ENCODE assay signal across 8 cellular contexts in genomic region chr11:129374993-129375721, GRCh38. TPM values are rescaled to one million over a fixed set of nuclear protein-coding genes. Genes with fewer than 3 reads are reported as not detected.
DNase-seq lines count a peak whose midpoint lies in the region; ATAC-seq, FAIRE-seq and TF ChIP-seq lines count a peak whose summit lies in the region.

No MANE protein-coding gene starts in this region.

- H3K9me1 ChIP-seq in endothelial cell of umbilical vein (replicated peaks; ENCODE audit: control insufficient read depth, extremely low read depth, insufficient read depth, low read length), result no peaks in the 10 kb centered on the region

- peak overlapping the region; percentile 8 for H3K4me2 ChIP-seq in endothelial cell of umbilical vein (ENCODE audit: insufficient read depth, low read length)

- peaks cover 1% of the 10 kb centered on the region for H3K27me3 ChIP-seq in GM06990 (replicated peaks; ENCODE audit: control insufficient read depth, insufficient read depth, low read length)
- H3K27me3 ChIP-seq in endothelial cell of umbilical vein (ENCODE audit: control insufficient read depth in 2 of 2, insufficient read depth in 2 of 2, low read length in 2 of 2), result peaks cover 62 to 79% of the 10 kb centered on the region in 2 experiments

- DNase-seq in GM06990 (ENCODE audit: extremely low read depth, insufficient read length), result peak; percentile 28
- peak; percentile 65 for DNase-seq in NCI-H69 (lab: John Stamatoyannopoulos, UW)
- DNase-seq in endothelial cell of umbilical vein (ENCODE audit: low read depth, low spot score), result peak; percentile 9
- DNase-seq in nephron progenitor cell, result peak; percentile 54
- DNase-seq in occipital lobe (lab: John Stamatoyannopoulos, UW), result no peak

- H3K4me1 Mint-ChIP-seq in nephron progenitor cell, result peaks cover 41% of the 10 kb centered on the region

- no peaks in the 10 kb centered on the region for H3K9me3 ChIP-seq in endothelial cell of umbilical vein (replicated peaks; ENCODE audit: control insufficient read depth, insufficient read depth, low read length)

- dilution Hi-C loops in endothelial cell of umbilical vein (cut with MboI; ENCODE audit: extremely low pct_ligation_motif_present, low sequenced_read_pairs), result no loop called here

- H3K4me1 ChIP-seq in endothelial cell of umbilical vein (ENCODE audit: control insufficient read depth, extremely low read depth, insufficient read depth, low read length), result peaks cover 9% of the 10 kb centered on the region

- POLR2A ChIA-PET in endothelial cell of umbilical vein (lab: Charles Lee), result no interaction called here

- no peak for TF ChIP-seq POLR2A in endothelial cell of umbilical vein (IDR thresholded peaks at IDR 0.05; ENCODE audit: low read depth, low read length)

- no TSS peak for BruUV-seq in endothelial cell of umbilical vein (replicated peaks; lab: Mats Ljungman, UMichigan)

- no peaks in the 10 kb centered on the region for H3K36me3 Mint-ChIP-seq in nephron progenitor cell (ENCODE audit: low read depth)

- intact Hi-C loops in endothelial cell of umbilical vein (cut with micrococcal nuclease), result no loop called here

- no peak for ATAC-seq in HG03159 (IDR thresholded peaks at IDR 0.05; ENCODE audit: unreplicated experiment)
- ATAC-seq in HG03354 (IDR thresholded peaks at IDR 0.05; ENCODE audit: poor library complexity, severe bottlenecking, unreplicated experiment), result no peak
- ATAC-seq in HG02981 (IDR thresholded peaks at IDR 0.05; ENCODE audit: unreplicated experiment), result no peak

- CTCF ChIA-PET in endothelial cell of umbilical vein (lab: Charles Lee), result interaction anchor here (0.6 to 2.7 kb wide), 27 partner anchors 9 to 907 kb away, joined by 3 to 48 read pairs (median 4); no protein-coding TSS in a partner anchor

- H3K36me3 ChIP-seq in GM06990 (ENCODE audit: control insufficient read depth, insufficient read depth, low read length), result no peaks in the 10 kb centered on the region
- no peaks in the 10 kb centered on the region for H3K36me3 ChIP-seq in endothelial cell of umbilical vein (ENCODE audit: control insufficient read depth in 2 of 2, extremely low read depth in 1 of 2, insufficient read depth in 2 of 2, low read length in 2 of 2)

- TF ChIP-seq CTCF in GM06990 (IDR thresholded peaks at IDR 0.05; ENCODE audit: insufficient read depth, low read length, poor library complexity, severe bottlenecking) (no peak), endothelial cell of umbilical vein (IDR thresholded peaks at IDR 0.05; ENCODE audit: extremely low read depth in 1 of 2, insufficient read depth in 1 of 2, low read depth in 1 of 2, low read length in 2 of 2) (no peak), nephron progenitor cell (IDR thresholded peaks at IDR 0.05) (no peak)

- H3K27me3 Mint-ChIP-seq in nephron progenitor cell (ENCODE audit: low read depth, poor library complexity), result peaks cover 86% of the 10 kb centered on the region

- no peak for FAIRE-seq in endothelial cell of umbilical vein (lab: Jason Lieb, UNC)

- H3K4me3 Mint-ChIP-seq in nephron progenitor cell, result peak overlapping the region; percentile 81

- H3K79me2 ChIP-seq in endothelial cell of umbilical vein (ENCODE audit: control insufficient read depth, insufficient read depth, low read length), result no peaks in the 10 kb centered on the region

- H3K9me3 Mint-ChIP-seq in nephron progenitor cell, result no peaks in the 10 kb centered on the region

- no peak overlapping the region for H3K9ac ChIP-seq in endothelial cell of umbilical vein (replicated peaks; ENCODE audit: extremely low read depth, insufficient read depth, low read length)

- no peaks in the 10 kb centered on the region for H4K20me1 ChIP-seq in endothelial cell of umbilical vein (replicated peaks; ENCODE audit: control insufficient read depth, extremely low read depth, insufficient read depth, low read length)

- no peak overlapping the region for H3K4me3 ChIP-seq in GM06990 (replicated peaks; ENCODE audit: low read depth, low read length)
- no peak overlapping the region for H3K4me3 ChIP-seq in endothelial cell of umbilical vein (replicated peaks in 1 of 3; ENCODE audit: insufficient read depth in 1 of 3, low read depth in 1 of 3, low read length in 3 of 3)

- H2AFZ ChIP-seq in endothelial cell of umbilical vein (ENCODE audit: low read depth, low read length), result peak overlapping the region; percentile 45

- H3K27ac Mint-ChIP-seq in nephron progenitor cell, result no peak overlapping the region

- no peak overlapping the region for H3K27ac ChIP-seq in endothelial cell of umbilical vein (ENCODE audit: insufficient read depth, low read depth, low read length)

TF ChIP-seq in endothelial cell of umbilical vein, 7 proteins besides CTCF, POLR2A, EP300 and RAD21:
- TF ChIP-seq EZH2 (IDR thresholded peaks at IDR 0.05; ENCODE audit: borderline replicate concordance, low read depth, low read length, severe bottlenecking) (peak; percentile 68), MAX (IDR thresholded peaks at IDR 0.05; ENCODE audit: insufficient read depth, insufficient read length) (no peak)
TF ChIP-seq in endothelial cell of umbilical vein: peak in this region for 1.

RNA-seq across cellular contexts. Expression of gene BARX2, which starts 0.5 kb away (rescaled TPM):
- total RNA-seq in endothelial cell of umbilical vein (not detected in 2 replicates), occipital lobe (0.16 TPM)
- not detected in 2 replicates for polyA plus RNA-seq in endothelial cell of umbilical vein
- polyA plus RNA-seq in endothelial cell of umbilical vein (2011; cell fraction: cytosol; rRNA removed), result not detected in 2 replicates
- polyA plus RNA-seq in endothelial cell of umbilical vein (2011; cell fraction: nucleus; rRNA removed), result not detected in 2 replicates
- polyA plus RNA-seq in endothelial cell of umbilical vein (2012), result not detected in 2 replicates
- not detected in 2 replicates for polyA minus RNA-seq in endothelial cell of umbilical vein
- polyA minus RNA-seq in endothelial cell of umbilical vein (2011; cell fraction: cytosol; rRNA and poly(A)+ RNA removed), result not detected
- polyA minus RNA-seq in endothelial cell of umbilical vein (2011; cell fraction: nucleus; rRNA and poly(A)+ RNA removed), result not detected in 2 replicates
